1 cellular context compared by ENCODE assay signal in genomic region chr12:64403708-64404469, GRCh38.
A peak's percentile ranks its signal among the peaks of the same experiment; 100 is the strongest.
TF ChIP-seq lines count a peak whose summit lies in the region.

Gene XPOT (plus strand): TSS chr12:64404392. CDS start chr12:64410036, 5,644 bp downstream.

TF ChIP-seq in K562, 482 proteins besides CTCF, POLR2A, EP300 and RAD21 (continued from another document and continues in another):
- TF ChIP-seq ZNF318 (IDR thresholded peaks at IDR 0.05; ENCODE audit: borderline replicate concordance in 1 of 2, low read depth in 1 of 2) (no peak), ZNF445 (CRISPR knock-in tag; IDR thresholded peaks at IDR 0.05; ENCODE audit: low read depth) (no peak), SIN3A (IDR thresholded peaks at IDR 0.05; ENCODE audit: borderline replicate concordance in 2 of 2, control insufficient read depth in 1 of 2, low read depth in 2 of 2, low read length in 2 of 2) (peak in 1 of 2 experiments; percentile 62; a peak in 1 of 4 replicates), HDGF (IDR thresholded peaks at IDR 0.05) (no peak), TARDBP (IDR thresholded peaks at IDR 0.05) (no peak), FOXA3 (CRISPR knock-in tag; conservative IDR thresholded peaks at IDR 0.05 in 1 of 2, IDR thresholded peaks at IDR 0.05 in 1 of 2) (no peak), MEF2A (IDR thresholded peaks at IDR 0.05; ENCODE audit: control insufficient read depth, low read depth, low read length) (no peak), TBL1XR1 (IDR thresholded peaks at IDR 0.05; ENCODE audit: low read length in 2 of 2) (no peak), NFXL1 (CRISPR knock-in tag; IDR thresholded peaks at IDR 0.05) (no peak), SRSF3 (IDR thresholded peaks at IDR 0.05; ENCODE audit: insufficient read depth, low read length) (no peak), FOXK1 (CRISPR knock-in tag; IDR thresholded peaks at IDR 0.05; ENCODE audit: borderline replicate concordance) (no peak), ZNF609 (CRISPR knock-in tag; IDR thresholded peaks at IDR 0.05; ENCODE audit: borderline replicate concordance) (no peak), TGIF2 (CRISPR knock-in tag; IDR thresholded peaks at IDR 0.05) (0 out of 2 replicates have a peak, but pooled peaks have one; percentile 26), FOXJ2 (tag; IDR thresholded peaks at IDR 0.05) (no peak), CLOCK (CRISPR knock-in tag; IDR thresholded peaks at IDR 0.05; ENCODE audit: borderline replicate concordance) (no peak), CREB3L1 (IDR thresholded peaks at IDR 0.05; ENCODE audit: borderline replicate concordance, low read depth) (peak; percentile 64; the same call in 1 of the 2 replicates), ZFX (CRISPR knock-in tag; IDR thresholded peaks at IDR 0.05) (no peak), NCOA1 (IDR thresholded peaks at IDR 0.05; ENCODE audit: low read depth) (no peak), HMGN3 (IDR thresholded peaks at IDR 0.05; ENCODE audit: borderline replicate concordance, extremely low read depth, insufficient read length, low read depth, low read length) (no peak), KDM2B (CRISPR knock-in tag; IDR thresholded peaks at IDR 0.05) (no peak), VEZF1 (CRISPR knock-in tag; IDR thresholded peaks at IDR 0.05) (no peak), CBX5 (IDR thresholded peaks at IDR 0.05; ENCODE audit: borderline replicate concordance, low read depth) (no peak), SRF (CRISPR knock-in tag; IDR thresholded peaks at IDR 0.05) (no peak), ATF6 (CRISPR knock-in tag; IDR thresholded peaks at IDR 0.05) (no peak), NCOA4 (IDR thresholded peaks at IDR 0.05; ENCODE audit: partially characterized antibody) (no peak), SMARCA4 (IDR thresholded peaks at IDR 0.05) (no peak), HDAC8 (tag; IDR thresholded peaks at IDR 0.05) (no peak), FOXA1 (IDR thresholded peaks at IDR 0.05; ENCODE audit: borderline replicate concordance) (no peak), NEUROD1 (IDR thresholded peaks at IDR 0.05; ENCODE audit: borderline replicate concordance, low read depth, low read length, partially characterized antibody) (no peak), ZNF184 (CRISPR knock-in tag; IDR thresholded peaks at IDR 0.05) (no peak), FUS (optimal IDR thresholded peaks at IDR 0.05; ENCODE audit: low read depth, low read length) (no peak), HNRNPUL1 (IDR thresholded peaks at IDR 0.05; ENCODE audit: low read length) (no peak), PTRF (tag; IDR thresholded peaks at IDR 0.05) (no peak), RBM22 (IDR thresholded peaks at IDR 0.05; ENCODE audit: low read depth, low read length, poor library complexity, severe bottlenecking) (no peak), PURB (CRISPR knock-in tag; IDR thresholded peaks at IDR 0.05; ENCODE audit: low read depth) (no peak), NFE2L1 (tag; IDR thresholded peaks at IDR 0.05; ENCODE audit: borderline replicate concordance, low read depth) (no peak), SNAPC5 (CRISPR knock-in tag; IDR thresholded peaks at IDR 0.05) (no peak), ZNF780A (CRISPR knock-in tag; IDR thresholded peaks at IDR 0.05) (no peak)
